In genomic region chr5:166342330-166342891, GRCh38 we compare ENCODE assay signal across 23 cellular contexts.
DNase-seq lines count a peak whose midpoint lies in the region; ATAC-seq and TF ChIP-seq lines count a peak whose summit lies in the region.
"Had no signal": no experiment of that assay in that cellular context is flagged by ENCODE, and none has a peak within 500 bp of the region (broad histone marks: within the 10 kb centered on the region; RNA-seq: fewer than 3 reads in every experiment).

No MANE protein-coding gene starts in this region.

- H3K9me3 ChIP-seq in smooth muscle cell (replicated peaks; ENCODE audit: low read depth) = no peaks in the 10 kb centered on the region
- H3K9me3 ChIP-seq: BLaER1, Caco-2 had no signal

- peaks cover 18% of the 10 kb centered on the region for H3K4me1 ChIP-seq in GM23338 (ENCODE audit: insufficient read depth)
- peaks cover 3% of the 10 kb centered on the region for H3K4me1 ChIP-seq in smooth muscle cell (ENCODE audit: low read depth)
- H3K4me1 ChIP-seq: BLaER1, Caco-2 had no signal

- H3K9me3 Mint-ChIP-seq in GM23338 (no peaks in the 10 kb centered on the region), glutamatergic neuron (ENCODE audit: unreplicated experiment) (peaks cover 14% of the 10 kb centered on the region)
- H3K9me3 Mint-ChIP-seq in activated CD4-positive, alpha-beta T cell treated with anti-CD3 and anti-CD28 coated beads for 36 hours (ENCODE audit: low read depth) = peaks cover 7% of the 10 kb centered on the region

- H3K4me2 ChIP-seq in GM23338 (no peak overlapping the region; the same call in 1 of the 2 replicates), smooth muscle cell (no peak overlapping the region)
- H3K4me2 ChIP-seq: BLaER1 had no signal

- H3K4me1 Mint-ChIP-seq in GM23338 = peaks cover 26% of the 10 kb centered on the region
- peaks cover 53% of the 10 kb centered on the region for H3K4me1 Mint-ChIP-seq in glutamatergic neuron (ENCODE audit: low read depth, unreplicated experiment)
- H3K4me1 Mint-ChIP-seq in activated CD4-positive, alpha-beta T cell treated with anti-CD3 and anti-CD28 coated beads for 36 hours = no peaks in the 10 kb centered on the region

- H3F3A ChIP-seq in GM23338 (replicated peaks; ENCODE audit: low read depth) (no peaks in the 10 kb centered on the region), smooth muscle cell (ENCODE audit: low read depth) (no peaks in the 10 kb centered on the region)

- H3K79me2 ChIP-seq in GM23338 (replicated peaks; ENCODE audit: insufficient read depth) = no peaks in the 10 kb centered on the region
- no peaks in the 10 kb centered on the region for H3K79me2 ChIP-seq in smooth muscle cell (ENCODE audit: low read depth)

- H3K36me3 Mint-ChIP-seq in GM23338 (ENCODE audit: low read depth) (no peaks in the 10 kb centered on the region), glutamatergic neuron (ENCODE audit: unreplicated experiment) (peaks cover 5% of the 10 kb centered on the region)
- H3K36me3 Mint-ChIP-seq in activated CD4-positive, alpha-beta T cell treated with anti-CD3 and anti-CD28 coated beads for 36 hours (ENCODE audit: low read depth) = no peaks in the 10 kb centered on the region

- POLR2A ChIA-PET in activated CD4-positive, alpha-beta T cell treated with anti-CD3 and anti-CD28 coated beads for 36 hours (lab: Charles Lee) = no interaction called here

- H3K4me3 Mint-ChIP-seq in GM23338 (no peak overlapping the region), glutamatergic neuron (ENCODE audit: unreplicated experiment) (peak overlapping the region; percentile 7)
- no peak overlapping the region for H3K4me3 Mint-ChIP-seq in activated CD4-positive, alpha-beta T cell treated with anti-CD3 and anti-CD28 coated beads for 36 hours
- H3K4me3 Mint-ChIP-seq: CD4-positive, alpha-beta T cell had no signal

- H3K27ac ChIP-seq in GM23338 (ENCODE audit: low read depth) = no peak overlapping the region
- H3K27ac ChIP-seq in smooth muscle cell (ENCODE audit: low read depth) = peak overlapping the region; percentile 3
- H3K27ac ChIP-seq: BLaER1, HL-60, RWPE1 had no signal

- H3K9me2 ChIP-seq in GM23338 (ENCODE audit: insufficient read depth) = 0 out of 2 replicates have a peak, but pooled peaks cover 3% of the 10 kb centered on the region

- ATAC-seq in GM23338 = peak; percentile 32; the same call in 2 of the 3 replicates
- ATAC-seq in activated CD4-positive, alpha-beta T cell treated with anti-CD3 and anti-CD28 coated beads for 36 hours = no peak
- ATAC-seq: SK-N-SH treated with all-trans-retinoic acid at 6 μM for 48 hours had no signal

- no peak overlapping the region for H3K4me3 ChIP-seq in GM23338
- no peak overlapping the region for H3K4me3 ChIP-seq in smooth muscle cell
- H3K4me3 ChIP-seq: BLaER1 had no signal

- H3K27me3 Mint-ChIP-seq in GM23338 (ENCODE audit: insufficient read depth, low read depth, poor library complexity) (no peaks in the 10 kb centered on the region), glutamatergic neuron (ENCODE audit: unreplicated experiment) (peaks cover 13% of the 10 kb centered on the region)
- no peaks in the 10 kb centered on the region for H3K27me3 Mint-ChIP-seq in activated CD4-positive, alpha-beta T cell treated with anti-CD3 and anti-CD28 coated beads for 36 hours
- H3K27me3 Mint-ChIP-seq: CD4-positive, alpha-beta T cell had no signal

- H2AFZ ChIP-seq in GM23338 (0 out of 2 replicates have a peak overlapping the region, but pooled peaks have one; percentile 25), smooth muscle cell (ENCODE audit: low read depth) (no peak overlapping the region)

- no peak for TF ChIP-seq CTCF in GM23338 (conservative IDR thresholded peaks at IDR 0.05; ENCODE audit: low read depth in 2 of 2)
- TF ChIP-seq CTCF in glutamatergic neuron (IDR thresholded peaks at IDR 0.05; ENCODE audit: partially characterized antibody, unreplicated experiment) = no peak
- no peak for TF ChIP-seq CTCF in smooth muscle cell (IDR thresholded peaks at IDR 0.05; ENCODE audit: borderline replicate concordance, insufficient read depth, poor library complexity, severe bottlenecking)

- CTCF ChIA-PET in activated CD4-positive, alpha-beta T cell treated with anti-CD3 and anti-CD28 coated beads for 36 hours (lab: Charles Lee) = no interaction called here

- H3K27ac Mint-ChIP-seq in GM23338 (no peak overlapping the region), glutamatergic neuron (ENCODE audit: unreplicated experiment) (peak overlapping the region; percentile 94)
- H3K27ac Mint-ChIP-seq in activated CD4-positive, alpha-beta T cell treated with anti-CD3 and anti-CD28 coated beads for 36 hours = no peak overlapping the region
- H3K27ac Mint-ChIP-seq: CD4-positive, alpha-beta T cell had no signal

- no peak overlapping the region for H3K9ac ChIP-seq in smooth muscle cell (ENCODE audit: low read depth)
- H3K9ac ChIP-seq: BLaER1 had no signal

- intact Hi-C loops in activated CD4-positive, alpha-beta T cell treated with anti-CD3 and anti-CD28 coated beads for 36 hours (cut with DNase I, micrococcal nuclease) = no loop called here

- no peaks in the 10 kb centered on the region for H3K36me3 ChIP-seq in GM23338 (ENCODE audit: insufficient read depth)
- no peaks in the 10 kb centered on the region for H3K36me3 ChIP-seq in smooth muscle cell (ENCODE audit: low read depth)
- H3K36me3 ChIP-seq: BLaER1 had no signal

- 22% methylated on average over 4 of the region's 4 CpGs for WGBS in smooth muscle cell (ENCODE audit: low lambda C conversion rate)

- H3K27me3 ChIP-seq in GM23338 (ENCODE audit: insufficient read depth) (no peaks in the 10 kb centered on the region), smooth muscle cell (ENCODE audit: low read depth) (no peaks in the 10 kb centered on the region)
- H3K27me3 ChIP-seq: BLaER1 had no signal

- DNase-seq in GM23338 (ENCODE audit: low spot score) = no peak
- DNase-seq in NCI-H69 (lab: John Stamatoyannopoulos, UW) = peak; percentile 78
- DNase-seq in glutamatergic neuron = peak; percentile 40
- DNase-seq in smooth muscle cell (lab: John Stamatoyannopoulos, UW; ENCODE audit: unreplicated experiment) = no peak
- no peak for DNase-seq in activated CD4-positive, alpha-beta T cell treated with anti-CD3 and anti-CD28 coated beads for 36 hours
- no peak for DNase-seq in NCI-H748 (lab: John Stamatoyannopoulos, UW; ENCODE audit: unreplicated experiment)
- DNase-seq in dedifferentiated amniotic fluid mesenchymal stem cell (ENCODE audit: extremely low spot score) = no peak
- DNase-seq: CD4-positive, alpha-beta T cell; DND-41; H7; MM.1S; NCI-H1048; NCI-H1436; NCI-H187 treated with DMSO at 0.1 percent for 48 hours; NCI-H2107; NCI-H510A; NCI-H774; NK-92 treated with Interleukin-12 subunit alpha and Interleukin-12 subunit beta, amount 100 ng/mL, for 24 hours had no signal

- H4K20me1 ChIP-seq in GM23338 (replicated peaks; ENCODE audit: insufficient read depth) = no peaks in the 10 kb centered on the region
- no peaks in the 10 kb centered on the region for H4K20me1 ChIP-seq in smooth muscle cell (ENCODE audit: low read depth)
- H4K20me1 ChIP-seq: BLaER1 had no signal

TF ChIP-seq in GM23338, 12 proteins besides CTCF, POLR2A, EP300 and RAD21:
- TF ChIP-seq ZNF114 (CRISPR knock-in tag; IDR thresholded peaks at IDR 0.05) = no peak

Comparison
In these comparisons a context has a peak if more than half of its experiments do, and no peak if none do; other contexts are left out.
1. DNase-seq: peak in NCI-H69 (single experiment) and glutamatergic neuron (single experiment); none in GM23338 (single experiment), smooth muscle cell (single experiment), activated CD4-positive, alpha-beta T cell treated with anti-CD3 and anti-CD28 coated beads for 36 hours (single experiment), NCI-H748 (single experiment) and dedifferentiated amniotic fluid mesenchymal stem cell (single experiment).